Comparison of ENCODE assay signal across 26 cellular contexts in genomic region chr19:16345457-16345856, GRCh38. TPM values are rescaled to one million over a fixed set of nuclear protein-coding genes. Genes with fewer than 3 reads are reported as not detected.
DNase-seq lines count a peak whose midpoint lies in the region; ATAC-seq, FAIRE-seq and TF ChIP-seq lines count a peak whose summit lies in the region.
"Had no signal": no experiment of that assay in that cellular context is flagged by ENCODE, and none has a peak within 500 bp of the region (broad histone marks: within the 10 kb centered on the region; RNA-seq: fewer than 3 reads in every experiment).

No MANE protein-coding gene starts in this region.

- no peaks in the 10 kb centered on the region for H3K79me2 ChIP-seq in HepG2 (ENCODE audit: insufficient read depth, low read length)

- H3K27me3 Mint-ChIP-seq in nephron (ENCODE audit: low read depth), result no peaks in the 10 kb centered on the region
- H3K27me3 Mint-ChIP-seq: T-helper 17 cell, type B pancreatic cell had no signal

- no peak for TF ChIP-seq CTCF in liver (IDR thresholded peaks at IDR 0.05; ENCODE audit: low read depth, low read length, missing input control)
- TF ChIP-seq CTCF in HepG2 (CRISPR knock-in tag; IDR thresholded peaks at IDR 0.05), result no peak
- no peak for TF ChIP-seq CTCF in gastroesophageal sphincter (IDR thresholded peaks at IDR 0.05)
- no peak for TF ChIP-seq CTCF in nephron (IDR thresholded peaks at IDR 0.05; ENCODE audit: unreplicated experiment in 3 of 3)
- no peak for TF ChIP-seq CTCF in uterus (IDR thresholded peaks at IDR 0.05)
- TF ChIP-seq CTCF in tibial artery (IDR thresholded peaks at IDR 0.05), result no peak

- H3K4me1 ChIP-seq in liver (ENCODE audit: control insufficient read depth in 4 of 4, insufficient read depth in 4 of 4, low read length in 3 of 4) (peaks cover 0 to 7% (median 2%) of the 10 kb centered on the region in 4 donors), HepG2 (ENCODE audit: insufficient read depth, low read length) (0 out of 2 replicates have a peak, but pooled peaks cover 5% of the 10 kb centered on the region), gastroesophageal sphincter (peaks cover 4 to 58% (median 12%) of the 10 kb centered on the region in 3 donors), uterus (no peaks in the 10 kb centered on the region), tibial artery (peaks cover 3 to 17% (median 10%) of the 10 kb centered on the region in 4 donors)

- H3K4me3 ChIP-seq in liver (ENCODE audit: low read depth in 1 of 3, low read length in 3 of 3) (no peak overlapping the region), HepG2 (replicated peaks in 1 of 3; ENCODE audit: insufficient read depth in 1 of 3, low read depth in 2 of 3, low read length in 3 of 3) (no peak overlapping the region), gastroesophageal sphincter (no peak overlapping the region), uterus (no peak overlapping the region), tibial artery (no peak overlapping the region)
- H3K4me3 ChIP-seq: BLaER1 treated with 17β-estradiol and CSF1 and Interleukin-3, amounts not matched to agents 10 nM and 100 nM; SK-N-MC had no signal

- FAIRE-seq in HepG2 (lab: Jason Lieb, UNC), result no peak
- FAIRE-seq: astrocyte, keratinocyte had no signal

- no TSS peak for BruUV-seq in HepG2 (replicated peaks; lab: Mats Ljungman, UMichigan)

- no peak overlapping the region for H2AFZ ChIP-seq in HepG2 (ENCODE audit: low read length)

- no peak overlapping the region for H3K4me3 Mint-ChIP-seq in nephron
- H3K4me3 Mint-ChIP-seq: activated T-cell treated with anti-CD3 and anti-CD28 coated beads, Interleukin-2, amount 50 U/mL, for 24 hours; dendritic cell treated with granulocyte-macrophage colony-stimulating factor and Interleukin-4, amounts not matched to agents 40 ng/mL and 50 ng/mL, for 4 days; T-helper 17 cell; type B pancreatic cell had no signal

- no peak overlapping the region for H3K27ac ChIP-seq in liver (ENCODE audit: low read depth in 1 of 2, low read length in 2 of 2)
- no peak overlapping the region for H3K27ac ChIP-seq in HepG2 (ENCODE audit: extremely low read length, insufficient read depth, low read length)
- peak overlapping the region; percentile 52 to 86 (median 73) for H3K27ac ChIP-seq in gastroesophageal sphincter
- H3K27ac ChIP-seq in uterus, result peak overlapping the region; percentile 64 to 75
- H3K27ac ChIP-seq in tibial artery, result no peak overlapping the region
- H3K27ac ChIP-seq: KMS-11, SK-N-MC had no signal

- H3K36me3 ChIP-seq in liver (ENCODE audit: control insufficient read depth in 4 of 4, insufficient read depth in 3 of 4, low read depth in 1 of 4, low read length in 3 of 4), result no peaks in the 10 kb centered on the region
- H3K36me3 ChIP-seq in HepG2 (replicated peaks in 1 of 2; ENCODE audit: control insufficient read depth in 1 of 2, insufficient read depth in 2 of 2, low read length in 2 of 2), result no peaks in the 10 kb centered on the region
- H3K36me3 ChIP-seq in gastroesophageal sphincter, result no peaks in the 10 kb centered on the region
- H3K36me3 ChIP-seq in uterus, result no peaks in the 10 kb centered on the region
- H3K36me3 ChIP-seq in tibial artery, result no peaks in the 10 kb centered on the region
- H3K36me3 ChIP-seq: BLaER1 treated with 17β-estradiol and CSF1 and Interleukin-3, amounts not matched to agents 10 nM and 100 nM had no signal

- H3K9ac ChIP-seq in liver (ENCODE audit: low read depth in 1 of 2, low read length in 2 of 2), result no peak overlapping the region
- no peak overlapping the region for H3K9ac ChIP-seq in HepG2 (ENCODE audit: insufficient read depth, low read depth, low read length)
- H3K9ac ChIP-seq: BLaER1 treated with 17β-estradiol and CSF1 and Interleukin-3, amounts not matched to agents 10 nM and 100 nM; KMS-11 had no signal

- TF ChIP-seq RAD21 in liver (IDR thresholded peaks at IDR 0.05) (peak in 1 of 2 donors; percentile 7), HepG2 (CRISPR knock-in tag; IDR thresholded peaks at IDR 0.05) (no peak)

- H3K4me2 ChIP-seq in HepG2 (ENCODE audit: low read depth, low read length), result no peak overlapping the region
- H3K4me2 ChIP-seq: KMS-11 had no signal

- CTCF ChIA-PET in HepG2 (lab: Yijun Ruan, JAX; ENCODE audit: low intra/inter-chr PET ratio, low total read pairs), result no interaction called here

- no peaks in the 10 kb centered on the region for H4K20me1 ChIP-seq in HepG2 (ENCODE audit: insufficient read depth, low read length)
- H4K20me1 ChIP-seq: BLaER1 treated with 17β-estradiol and CSF1 and Interleukin-3, amounts not matched to agents 10 nM and 100 nM had no signal

- TF ChIP-seq EP300 in HepG2 (IDR thresholded peaks at IDR 0.05; ENCODE audit: low read depth in 2 of 2, low read length in 2 of 2) (no peak), HepG2 (CRISPR knock-in tag; IDR thresholded peaks at IDR 0.05; ENCODE audit: borderline replicate concordance) (no peak), gastroesophageal sphincter (IDR thresholded peaks at IDR 0.05) (no peak)

- ATAC-seq in HepG2 (no peak), gastroesophageal sphincter (no peak), GM21576 (IDR thresholded peaks at IDR 0.05; ENCODE audit: unreplicated experiment) (no peak)
- ATAC-seq: T-helper 17 cell had no signal

- H3K9me3 Mint-ChIP-seq in nephron, result no peaks in the 10 kb centered on the region
- H3K9me3 Mint-ChIP-seq: dendritic cell treated with granulocyte-macrophage colony-stimulating factor and Interleukin-4, amounts not matched to agents 40 ng/mL and 50 ng/mL, for 4 days; type B pancreatic cell had no signal

- peaks cover 36% of the 10 kb centered on the region for H3K4me1 Mint-ChIP-seq in nephron

- H3K36me3 Mint-ChIP-seq in nephron (ENCODE audit: low read depth), result no peaks in the 10 kb centered on the region
- H3K36me3 Mint-ChIP-seq: type B pancreatic cell had no signal

- 47% methylated on average over 4 of the region's 4 CpGs for WGBS in liver
- WGBS in HepG2 (ENCODE audit: low lambda C conversion rate), result 17% methylated on average over 4 of the region's 4 CpGs
- 45 to 58% methylated on average over 4 of the region's 4 CpGs for WGBS in gastroesophageal sphincter (ENCODE audit: low coverage in 1 of 2), 2 donors

- no peaks in the 10 kb centered on the region for H3K27me3 ChIP-seq in liver (ENCODE audit: control insufficient read depth in 4 of 4, insufficient read depth in 4 of 4, low read length in 3 of 4)
- no peaks in the 10 kb centered on the region; a peak in 1 of 5 replicates for H3K27me3 ChIP-seq in HepG2 (ENCODE audit: control insufficient read depth in 1 of 2, insufficient read depth in 2 of 2, low read length in 2 of 2)
- no peaks in the 10 kb centered on the region for H3K27me3 ChIP-seq in gastroesophageal sphincter
- no peaks in the 10 kb centered on the region for H3K27me3 ChIP-seq in uterus
- H3K27me3 ChIP-seq in tibial artery, result no peaks in the 10 kb centered on the region
- H3K27me3 ChIP-seq: BLaER1 treated with 17β-estradiol and CSF1 and Interleukin-3, amounts not matched to agents 10 nM and 100 nM had no signal

- intact Hi-C loops in HepG2 (cut with micrococcal nuclease; ENCODE audit: unreplicated experiment), result no loop called here
- intact Hi-C loops in uterus (cut with DNase I; ENCODE audit: low total_unique reads), result no loop called here
- intact Hi-C loops in tibial artery (cut with DNase I; ENCODE audit: low total_unique reads), result no loop called here

- TF ChIP-seq POLR2A in HepG2 (IDR thresholded peaks at IDR 0.05; ENCODE audit: insufficient read depth in 1 of 2, low read depth in 2 of 2, low read length in 2 of 2) (no peak), gastroesophageal sphincter (IDR thresholded peaks at IDR 0.05) (no peak), uterus (IDR thresholded peaks at IDR 0.05) (no peak)

- H3K9me3 ChIP-seq in liver (ENCODE audit: control insufficient read depth in 4 of 4, low read length in 3 of 4) (no peaks in the 10 kb centered on the region), HepG2 (ENCODE audit: low read length) (no peaks in the 10 kb centered on the region), gastroesophageal sphincter (no peaks in the 10 kb centered on the region), uterus (no peaks in the 10 kb centered on the region), tibial artery (no peaks in the 10 kb centered on the region)
- H3K9me3 ChIP-seq: BLaER1 treated with 17β-estradiol and CSF1 and Interleukin-3, amounts not matched to agents 10 nM and 100 nM had no signal

- no peak for DNase-seq in HepG2 (ENCODE audit: low spot score)
- DNase-seq in uterus, result no peak
- DNase-seq in tibial artery, result no peak
- no peak for DNase-seq in activated CD8-positive, alpha-beta memory T cell treated with anti-CD3 and anti-CD28 coated beads, Interleukin-2, amount 50 U/mL, for 4 hours
- DNase-seq: activated CD4-positive, alpha-beta T cell treated with anti-CD3 and anti-CD28 coated beads for 48 hours; activated gamma-delta T cell; activated T-cell treated with anti-CD3 and anti-CD28 coated beads, Interleukin-2, amount 50 U/mL, for 24 hours; caudate nucleus; COR-L47; GDM1; mesendoderm; NCI-H446 treated with DMSO at 0.1 percent for 48 hours; RPMI8226; stimulated activated CD4-positive, alpha-beta T cell treated with anti-CD3 and anti-CD28 coated beads, Interleukin-2, amount 100 ng/mL, for 24 hours; T-helper 17 cell had no signal

- H3K27ac Mint-ChIP-seq in nephron, result peak overlapping the region in 2 of 3 experiments; percentile 13 to 52
- H3K27ac Mint-ChIP-seq: activated T-cell treated with anti-CD3 and anti-CD28 coated beads, Interleukin-2, amount 50 U/mL, for 24 hours; dendritic cell treated with granulocyte-macrophage colony-stimulating factor and Interleukin-4, amounts not matched to agents 40 ng/mL and 50 ng/mL, for 4 days; T-helper 17 cell; type B pancreatic cell had no signal

- POLR2A ChIA-PET in HepG2 (lab: Yijun Ruan, JAX), result no interaction called here

- in situ Hi-C loops in HepG2 (cut with HindIII; ENCODE audit: extremely low pct_ligation_motif_present, low pct_unique_long_range_greater_than_20kb), result no loop called here

RNA-seq across cellular contexts. Expression of gene KLF2, which starts 20.8 kb away (rescaled TPM):
- total RNA-seq in liver (10 to 100 TPM in 1 of 2 donors, 1 to 10 TPM in 1; 4.0 to 11.2 TPM), HepG2 (2016; rRNA removed; fragmentation: Illumina TruSeq; extraction: Trizol) (not detected in 2 replicates), gastroesophageal sphincter (10 to 100 TPM; 29.4 to 40.0 (median 34.9) TPM), uterus (100 to 1,000 TPM in 2 of 4 donors, 10 to 100 TPM in 2; 16.5 to 139 (median 81.8) TPM)
- polyA plus RNA-seq in liver (1 to 10 TPM; 3.9 to 4.4 TPM), HepG2 (2011; rRNA removed) (0.05 TPM in 1 of 2 replicates, not detected in the other)
- total RNA-seq in HepG2 (2016; cell fraction: cytosol; rRNA removed; fragmentation: Illumina TruSeq; extraction: Trizol; ENCODE audit: low read depth), result not detected in 2 replicates
- total RNA-seq in HepG2 (2016; cell fraction: insoluble cytoplasmic fraction; rRNA removed; fragmentation: Illumina TruSeq; extraction: Trizol), result not detected in 2 replicates
- total RNA-seq in HepG2 (2016; cell fraction: membrane; rRNA removed; fragmentation: Illumina TruSeq; extraction: Trizol), result not detected in 2 replicates
- total RNA-seq in HepG2 (2016; cell fraction: nucleus; rRNA removed; fragmentation: Illumina TruSeq; extraction: Trizol), result not detected in 2 replicates
- 0.05 TPM in 1 of 2 replicates, not detected in the other for polyA plus RNA-seq in HepG2 (2011; cell fraction: cytosol; rRNA removed)
- polyA plus RNA-seq in HepG2 (2011; cell fraction: nucleus; rRNA removed), result 0.16 and 0.23 TPM in 2 replicates
- not detected in 2 replicates for polyA plus RNA-seq in HepG2 (2012)
- polyA plus RNA-seq in HepG2 (2016; cell fraction: cytosol; fragmentation: Illumina TruSeq; extraction: Trizol; ENCODE audit: low read depth), result not detected in 2 replicates
- not detected in 2 replicates for polyA plus RNA-seq in HepG2 (2016; cell fraction: insoluble cytoplasmic fraction; fragmentation: Illumina TruSeq; extraction: Trizol; ENCODE audit: low read depth)
- polyA plus RNA-seq in HepG2 (2016; cell fraction: membrane; fragmentation: Illumina TruSeq; extraction: Trizol; ENCODE audit: low read depth), result 0.27 TPM in 1 of 2 replicates, not detected in the other
- not detected in 2 replicates for polyA plus RNA-seq in HepG2 (2016; cell fraction: nucleus; fragmentation: Illumina TruSeq; extraction: Trizol; ENCODE audit: insufficient read depth, low read depth)
- polyA minus RNA-seq in HepG2 (2011; rRNA and poly(A)+ RNA removed; ENCODE audit: low replicate concordance), result 0.16 TPM in 1 of 2 replicates, not detected in the other
- not detected in 2 replicates for polyA minus RNA-seq in HepG2 (2011; cell fraction: cytosol; rRNA and poly(A)+ RNA removed)
- not detected in 2 replicates for polyA minus RNA-seq in HepG2 (2011; cell fraction: nucleus; rRNA and poly(A)+ RNA removed)
- polyA plus RNA-seq: keratinocyte had no signal

Comparison
In these comparisons a context has a peak if more than half of its experiments do, and no peak if none do; other contexts are left out.
1. H3K27ac ChIP-seq: peak in gastroesophageal sphincter (4 of 4) and uterus (2 of 2); none in liver (0 of 2), HepG2 (single experiment) and tibial artery (0 of 2).